ENCODE assay signal across 8 cellular contexts in the genomic region with DNA sequence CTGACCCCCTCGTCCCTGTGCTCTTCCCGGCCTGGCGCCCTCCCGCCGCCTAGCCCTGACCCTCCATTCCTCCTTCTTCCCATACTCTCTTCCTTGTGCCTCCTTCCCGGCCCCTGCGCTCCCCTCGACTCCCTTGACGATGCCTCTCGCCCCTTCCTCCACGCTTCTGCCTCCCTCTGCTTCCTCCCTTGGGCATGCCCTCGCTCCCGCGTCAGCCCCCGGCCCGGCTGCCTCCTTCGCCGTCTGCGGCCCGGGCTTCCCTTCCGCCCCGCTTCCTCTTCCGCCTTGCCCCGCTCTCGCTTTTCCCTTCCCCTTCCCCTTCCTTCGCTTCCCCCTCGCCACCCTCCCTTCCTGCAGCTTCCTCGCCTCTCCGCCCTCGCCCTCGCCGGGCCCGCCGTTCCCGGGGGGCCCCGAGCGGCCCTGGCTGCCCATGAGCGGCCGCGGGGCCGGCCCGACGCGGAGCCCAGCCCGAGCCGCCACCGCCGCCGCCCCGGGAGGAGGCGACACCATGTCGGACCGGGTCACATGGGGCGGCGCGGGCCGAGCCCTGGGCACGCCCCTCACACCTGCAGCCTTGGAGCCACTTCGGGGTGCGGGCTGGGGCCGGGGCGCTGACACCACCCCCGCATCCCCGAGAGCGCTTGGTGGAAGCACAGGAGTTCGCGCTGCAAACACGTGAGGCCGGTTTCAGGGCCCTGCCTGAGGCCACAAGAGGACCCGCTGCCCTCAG.
A peak's percentile ranks its signal among the peaks of the same experiment; 100 is the strongest.
DNase-seq lines count a peak whose midpoint lies in the region; ATAC-seq and TF ChIP-seq lines count a peak whose summit lies in the region.

A gene with protein sequence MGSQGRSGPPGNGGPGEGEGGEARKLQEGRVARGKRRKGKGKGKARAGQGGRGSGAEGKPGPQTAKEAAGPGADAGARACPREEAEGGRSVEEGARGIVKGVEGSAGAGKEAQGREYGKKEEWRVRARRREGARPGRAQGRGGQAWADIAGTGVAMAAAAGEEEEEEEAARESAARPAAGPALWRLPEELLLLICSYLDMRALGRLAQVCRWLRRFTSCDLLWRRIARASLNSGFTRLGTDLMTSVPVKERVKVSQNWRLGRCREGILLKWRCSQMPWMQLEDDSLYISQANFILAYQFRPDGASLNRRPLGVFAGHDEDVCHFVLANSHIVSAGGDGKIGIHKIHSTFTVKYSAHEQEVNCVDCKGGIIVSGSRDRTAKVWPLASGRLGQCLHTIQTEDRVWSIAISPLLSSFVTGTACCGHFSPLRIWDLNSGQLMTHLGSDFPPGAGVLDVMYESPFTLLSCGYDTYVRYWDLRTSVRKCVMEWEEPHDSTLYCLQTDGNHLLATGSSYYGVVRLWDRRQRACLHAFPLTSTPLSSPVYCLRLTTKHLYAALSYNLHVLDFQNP (minus strand): TSS at position 497 of the 730 bp plus-strand sequence. CDS start 65 bp downstream, at position 432.

- H3K4me1 ChIP-seq in NT2/D1 (ENCODE audit: insufficient read depth, insufficient read length) (peaks cover 2% of the 10 kb centered on the region), muscle layer of colon (ENCODE audit: insufficient read depth, low read length) (peaks cover 31% of the 10 kb centered on the region)

- H3K36me3 ChIP-seq in NT2/D1 (ENCODE audit: insufficient read depth, insufficient read length, low read length) (no peaks in the 10 kb centered on the region), muscle layer of colon (ENCODE audit: insufficient read depth, low read length) (no peaks in the 10 kb centered on the region)

- DNase-seq in SIG-M5 treated with dmso at 0.1 percent for 504 hours (lab: John Stamatoyannopoulos, UW; ENCODE audit: unreplicated experiment) (peak; percentile 40), SIG-M5 (lab: John Stamatoyannopoulos, UW) (no peak), NT2/D1 (ENCODE audit: low read depth, low spot score) (no peak), activated T-cell treated with anti-CD3 and anti-CD28 coated beads for 4 hours (peak; percentile 58), erythroblast (lab: John Stamatoyannopoulos, UW) (peak; percentile 71 to 81)
- peak; percentile 37 to 46 for DNase-seq in stimulated activated CD8-positive, alpha-beta memory T cell treated with anti-CD3 and anti-CD28 coated beads, Interleukin-7, amount 100 ng/mL, for 1 hour (ENCODE audit: low read depth in 2 of 2)

- ATAC-seq in HG02973 (IDR thresholded peaks at IDR 0.05; ENCODE audit: unreplicated experiment), result peak; percentile 63

- H3K9ac ChIP-seq in NT2/D1 (ENCODE audit: insufficient read length, low read depth) (peak within 1 kb of the TSS; percentile 95), muscle layer of colon (ENCODE audit: low read length) (peak within 1 kb of the TSS; percentile 96)

- peak within 1 kb of the TSS; percentile 99 for H3K27ac ChIP-seq in muscle layer of colon (ENCODE audit: low read depth, low read length)

- H3K4me3 ChIP-seq in NT2/D1 (ENCODE audit: insufficient read length, low read depth) (peak within 1 kb of the TSS; percentile 75), muscle layer of colon (ENCODE audit: low read depth in 1 of 2, low read length in 2 of 2) (peak within 1 kb of the TSS; percentile 72 to 93)

- H3K27me3 ChIP-seq in NT2/D1 (ENCODE audit: insufficient read depth, insufficient read length), result no peaks in the 10 kb centered on the region
- no peaks in the 10 kb centered on the region for H3K27me3 ChIP-seq in muscle layer of colon (ENCODE audit: control insufficient read depth in 1 of 2, insufficient read depth in 2 of 2, low read length in 2 of 2)

- H3K9me3 ChIP-seq in NT2/D1 (ENCODE audit: insufficient read depth, low read length) (no peaks in the 10 kb centered on the region), muscle layer of colon (ENCODE audit: low read length) (no peaks in the 10 kb centered on the region)

- peak; percentile 61 for TF ChIP-seq POLR2A in erythroblast (IDR thresholded peaks at IDR 0.05; ENCODE audit: low read length)

Comparison
In these comparisons a context has a peak if more than half of its experiments do, and no peak if none do; other contexts are left out.
1. DNase-seq: peak in SIG-M5 treated with dmso at 0.1 percent for 504 hours (single experiment), activated T-cell treated with anti-CD3 and anti-CD28 coated beads for 4 hours (single experiment), erythroblast (2 of 2) and stimulated activated CD8-positive, alpha-beta memory T cell treated with anti-CD3 and anti-CD28 coated beads, Interleukin-7, amount 100 ng/mL, for 1 hour (2 of 2); none in SIG-M5 (single experiment) and NT2/D1 (single experiment).